Comparison of ENCODE assay signal across 13 cellular contexts in genomic region chr11:102214623-102215022, GRCh38.
"Had no signal": no experiment of that assay in that cellular context is flagged by ENCODE, and none has a peak within 500 bp of the region (broad histone marks: within the 10 kb centered on the region; RNA-seq: fewer than 3 reads in every experiment).

No MANE protein-coding gene starts in this region.

- H3K27me3 Mint-ChIP-seq: type B pancreatic cell had no signal

- ATAC-seq: gastroesophageal sphincter; stimulated activated naive CD8-positive, alpha-beta T cell treated with anti-CD3 and anti-CD28 coated beads, Interleukin-15, Interleukin-2, amounts not matched to agents 100 U/mL and 50 U/mL, for 24 hours had no signal

- H3K4me3 ChIP-seq: esophagus muscularis mucosa, gastroesophageal sphincter, hepatocyte had no signal

- H3K4me2 ChIP-seq: hepatocyte had no signal

- H3K4me3 Mint-ChIP-seq: activated CD4-positive, alpha-beta memory T cell treated with anti-CD3 and anti-CD28 coated beads for 36 hours; activated naive CD8-positive, alpha-beta T cell; dendritic cell treated with granulocyte-macrophage colony-stimulating factor and Interleukin-4, amounts not matched to agents 40 ng/mL and 50 ng/mL, for 4 days; nephron; type B pancreatic cell had no signal

- H3K9me3 Mint-ChIP-seq: activated CD4-positive, alpha-beta memory T cell treated with anti-CD3 and anti-CD28 coated beads for 36 hours; dendritic cell treated with granulocyte-macrophage colony-stimulating factor and Interleukin-4, amounts not matched to agents 40 ng/mL and 50 ng/mL, for 4 days; nephron; type B pancreatic cell had no signal

- DNase-seq: activated CD4-positive, alpha-beta memory T cell treated with anti-CD3 and anti-CD28 coated beads for 36 hours; brain microvascular endothelial cell; effector CD8-positive, alpha-beta T cell; midbrain; stimulated activated naive CD8-positive, alpha-beta T cell treated with anti-CD3 and anti-CD28 coated beads, Interleukin-15, Interleukin-2, amounts not matched to agents 100 U/mL and 50 U/mL, for 24 hours; T-helper 2 cell had no signal

- H3K9me3 ChIP-seq: esophagus muscularis mucosa, gastroesophageal sphincter had no signal

- H3K36me3 Mint-ChIP-seq: activated CD4-positive, alpha-beta memory T cell treated with anti-CD3 and anti-CD28 coated beads for 36 hours; activated naive CD8-positive, alpha-beta T cell had no signal

- H2AFZ ChIP-seq: hepatocyte had no signal

- H3K27ac Mint-ChIP-seq: activated CD4-positive, alpha-beta memory T cell treated with anti-CD3 and anti-CD28 coated beads for 36 hours; activated naive CD8-positive, alpha-beta T cell; dendritic cell treated with granulocyte-macrophage colony-stimulating factor and Interleukin-4, amounts not matched to agents 40 ng/mL and 50 ng/mL, for 4 days; type B pancreatic cell had no signal

- H3K27me3 ChIP-seq: brain microvascular endothelial cell, esophagus muscularis mucosa, gastroesophageal sphincter, hepatocyte had no signal

- H3K27ac ChIP-seq: brain microvascular endothelial cell, hepatocyte had no signal
